11 cellular contexts compared by ENCODE assay signal in genomic region chr4:163611784-163612445, GRCh38.
DNase-seq lines count a peak whose midpoint lies in the region; ATAC-seq, FAIRE-seq and TF ChIP-seq lines count a peak whose summit lies in the region.
"Had no signal": no experiment of that assay in that cellular context is flagged by ENCODE, and none has a peak within 500 bp of the region (broad histone marks: within the 10 kb centered on the region; RNA-seq: fewer than 3 reads in every experiment).

No MANE protein-coding gene starts in this region.

- H3K27me3 Mint-ChIP-seq in dendritic cell treated with granulocyte-macrophage colony-stimulating factor and Interleukin-4, amounts not matched to agents 40 ng/mL and 50 ng/mL, for 4 days = no peaks in the 10 kb centered on the region
- peaks cover 22% of the 10 kb centered on the region for H3K27me3 Mint-ChIP-seq in chondrocyte (ENCODE audit: low read depth)

- peaks cover 61% of the 10 kb centered on the region for H3K36me3 Mint-ChIP-seq in dendritic cell treated with granulocyte-macrophage colony-stimulating factor and Interleukin-4, amounts not matched to agents 40 ng/mL and 50 ng/mL, for 4 days (ENCODE audit: low read depth)
- no peaks in the 10 kb centered on the region for H3K36me3 Mint-ChIP-seq in chondrocyte (ENCODE audit: low read depth)

- peak overlapping the region; percentile 83 for H3K4me3 Mint-ChIP-seq in dendritic cell treated with granulocyte-macrophage colony-stimulating factor and Interleukin-4, amounts not matched to agents 40 ng/mL and 50 ng/mL, for 4 days
- H3K4me3 Mint-ChIP-seq in chondrocyte (ENCODE audit: unreplicated experiment) = no peak overlapping the region
- H3K4me3 Mint-ChIP-seq: activated CD4-positive, alpha-beta T cell treated with anti-CD3 and anti-CD28 coated beads for 36 hours had no signal

- no peak for DNase-seq in occipital lobe (lab: John Stamatoyannopoulos, UW)
- DNase-seq in chondrocyte (ENCODE audit: low spot score) = no peak
- DNase-seq in D721Med (ENCODE audit: insufficient read length, low spot score) = no peak
- no peak for DNase-seq in NCI-H526 treated with DMSO at 0.1 percent for 48 hours (lab: John Stamatoyannopoulos, UW)
- DNase-seq: activated CD4-positive, alpha-beta T cell treated with anti-CD3 and anti-CD28 coated beads for 36 hours; amygdala; C1 segment of cervical spinal cord had no signal

- H3K4me1 Mint-ChIP-seq in dendritic cell treated with granulocyte-macrophage colony-stimulating factor and Interleukin-4, amounts not matched to agents 40 ng/mL and 50 ng/mL, for 4 days (ENCODE audit: low read depth) = peaks cover 46% of the 10 kb centered on the region
- H3K4me1 Mint-ChIP-seq in chondrocyte (ENCODE audit: low read depth) = no peaks in the 10 kb centered on the region

- intact Hi-C loops in dendritic cell treated with granulocyte-macrophage colony-stimulating factor and Interleukin-4, amounts not matched to agents 40 ng/mL and 50 ng/mL, for 4 days (cut with micrococcal nuclease) = loop anchor here (2.0 to 5.0 kb wide), 2 partner anchors 53 to 55 kb away; no protein-coding TSS in a partner anchor

- H3K9me3 Mint-ChIP-seq in dendritic cell treated with granulocyte-macrophage colony-stimulating factor and Interleukin-4, amounts not matched to agents 40 ng/mL and 50 ng/mL, for 4 days = peaks cover 9% of the 10 kb centered on the region
- H3K9me3 Mint-ChIP-seq in chondrocyte (ENCODE audit: low read depth) = no peaks in the 10 kb centered on the region

- ATAC-seq in GM18499 (IDR thresholded peaks at IDR 0.05; ENCODE audit: insufficient read depth, unreplicated experiment) = peak; percentile 61
- peak; percentile 62 for ATAC-seq in GM21360 (IDR thresholded peaks at IDR 0.05; ENCODE audit: unreplicated experiment)
- ATAC-seq in HG03095 (IDR thresholded peaks at IDR 0.05; ENCODE audit: unreplicated experiment) = peak; percentile 61
- ATAC-seq: activated CD4-positive, alpha-beta T cell treated with anti-CD3 and anti-CD28 coated beads for 36 hours had no signal

- TF ChIP-seq CTCF in chondrocyte (IDR thresholded peaks at IDR 0.05) = no peak
- TF ChIP-seq CTCF in D721Med (IDR thresholded peaks at IDR 0.05; ENCODE audit: insufficient read depth, missing control alignments) = no peak

- H3K27ac Mint-ChIP-seq in dendritic cell treated with granulocyte-macrophage colony-stimulating factor and Interleukin-4, amounts not matched to agents 40 ng/mL and 50 ng/mL, for 4 days = peak overlapping the region; percentile 94
- H3K27ac Mint-ChIP-seq in chondrocyte (ENCODE audit: unreplicated experiment) = no peak overlapping the region
- H3K27ac Mint-ChIP-seq: activated CD4-positive, alpha-beta T cell treated with anti-CD3 and anti-CD28 coated beads for 36 hours had no signal

- FAIRE-seq in D721Med (lab: Jason Lieb, UNC) = no peak
